ENCODE assay signal across 11 cellular contexts in the genomic region with DNA sequence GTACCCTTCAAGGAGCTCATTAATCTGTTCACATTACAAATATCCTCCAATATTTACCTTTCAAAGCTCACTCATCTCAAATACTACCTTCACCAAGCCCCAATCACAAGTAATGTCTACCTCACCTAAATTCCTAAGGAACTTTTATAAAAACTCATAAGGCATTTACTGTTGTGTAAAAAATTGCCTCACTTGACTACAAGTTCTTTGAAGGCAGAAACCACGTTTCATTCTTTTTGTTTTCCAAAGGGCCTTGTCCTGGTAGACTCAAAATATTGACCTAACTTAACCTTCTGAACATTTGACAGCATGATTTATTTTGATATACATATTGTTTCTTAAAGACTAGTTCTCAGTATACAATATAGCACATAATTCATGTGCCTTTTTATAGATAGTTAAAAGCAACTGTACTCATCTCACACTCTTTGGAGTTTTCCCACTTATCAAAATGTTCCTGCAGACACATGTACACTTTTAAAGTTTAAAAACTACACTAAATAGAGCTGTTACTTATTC. TPM values are rescaled to one million over a fixed set of nuclear protein-coding genes. Genes with fewer than 3 reads are reported as not detected.
DNase-seq lines count a peak whose midpoint lies in the region; ATAC-seq and TF ChIP-seq lines count a peak whose summit lies in the region.
"Had no signal": no experiment of that assay in that cellular context is flagged by ENCODE, and none has a peak within 500 bp of the region (broad histone marks: within the 10 kb centered on the region; RNA-seq: fewer than 3 reads in every experiment).

No MANE protein-coding gene starts in this region.

- H3K4me1 ChIP-seq in vagina = peaks cover 54% of the 10 kb centered on the region

- peak overlapping the region; percentile 88 for H3K4me3 ChIP-seq in fibroblast of villous mesenchyme (ENCODE audit: low read depth, low read length)
- H3K4me3 ChIP-seq in vagina = no peak overlapping the region

- peak; percentile 20 for DNase-seq in activated CD4-positive, alpha-beta T cell treated with anti-CD3 and anti-CD28 coated beads, Interleukin-2, amount 10 ng/mL, durations not matched to agents 24 days and 14 days
- DNase-seq in activated CD4-positive, alpha-beta T cell treated with anti-CD3 and anti-CD28 coated beads for 4 hours = no peak
- DNase-seq in T-helper 17 cell = no peak
- DNase-seq in fibroblast of villous mesenchyme (ENCODE audit: low read depth) = no peak
- DNase-seq in stimulated activated naive CD8-positive, alpha-beta T cell treated with anti-CD3 and anti-CD28 coated beads, Interleukin-15, amount 100 ng/mL, for 72 hours = no peak
- no peak for DNase-seq in vagina (ENCODE audit: extremely low spot score in 2 of 2)
- no peak for DNase-seq in NCI-H226
- DNase-seq in ureter (ENCODE audit: low spot score) = no peak
- DNase-seq: activated B cell treated with CpG ODN at 0.5 μM for 24 hours, NCI-H146 had no signal

- intact Hi-C loops in activated CD4-positive, alpha-beta T cell treated with anti-CD3 and anti-CD28 coated beads, Interleukin-2, amount 10 ng/mL, durations not matched to agents 24 days and 14 days (cut with micrococcal nuclease) = loop anchor here (5.0 kb wide), 2 partner anchors 195 to 355 kb away; no protein-coding TSS in a partner anchor
- intact Hi-C loops in vagina (cut with DNase I) = loop anchor here (5.0 kb wide), 1 partner anchor 75 kb away; a partner anchor contains a TSS

- no peaks in the 10 kb centered on the region for H3K9me3 ChIP-seq in T-helper 17 cell (ENCODE audit: control insufficient read depth, low read length, poor library complexity, severe bottlenecking)
- H3K9me3 ChIP-seq in vagina = no peaks in the 10 kb centered on the region

- H3K36me3 Mint-ChIP-seq in activated CD4-positive, alpha-beta T cell treated with anti-CD3 and anti-CD28 coated beads, Interleukin-2, amount 10 ng/mL, durations not matched to agents 24 days and 14 days (ENCODE audit: low read depth) = peaks cover 6% of the 10 kb centered on the region
- H3K36me3 Mint-ChIP-seq in T-helper 17 cell (ENCODE audit: low read depth) = peaks cover 2% of the 10 kb centered on the region

- H3K36me3 ChIP-seq in vagina = no peaks in the 10 kb centered on the region

- ATAC-seq in T-helper 17 cell = no peak
- ATAC-seq in stimulated activated naive CD8-positive, alpha-beta T cell treated with anti-CD3 and anti-CD28 coated beads, Interleukin-15, amount 100 ng/mL, for 72 hours = no peak

- H3K4me3 Mint-ChIP-seq in activated CD4-positive, alpha-beta T cell treated with anti-CD3 and anti-CD28 coated beads, Interleukin-2, amount 10 ng/mL, durations not matched to agents 24 days and 14 days = peak overlapping the region; percentile 44
- peak overlapping the region; percentile 47 for H3K4me3 Mint-ChIP-seq in T-helper 17 cell
- peak overlapping the region; percentile 44 to 52 for H3K4me3 Mint-ChIP-seq in stimulated activated naive CD8-positive, alpha-beta T cell treated with anti-CD3 and anti-CD28 coated beads, Interleukin-15, amount 100 ng/mL, for 72 hours

- peaks cover 1% of the 10 kb centered on the region for H3K27me3 Mint-ChIP-seq in activated CD4-positive, alpha-beta T cell treated with anti-CD3 and anti-CD28 coated beads, Interleukin-2, amount 10 ng/mL, durations not matched to agents 24 days and 14 days
- no peaks in the 10 kb centered on the region for H3K27me3 Mint-ChIP-seq in T-helper 17 cell
- H3K27me3 Mint-ChIP-seq in stimulated activated naive CD8-positive, alpha-beta T cell treated with anti-CD3 and anti-CD28 coated beads, Interleukin-15, amount 100 ng/mL, for 72 hours = no peaks in the 10 kb centered on the region

- H3K27ac Mint-ChIP-seq in activated CD4-positive, alpha-beta T cell treated with anti-CD3 and anti-CD28 coated beads, Interleukin-2, amount 10 ng/mL, durations not matched to agents 24 days and 14 days = no peak overlapping the region
- H3K27ac Mint-ChIP-seq in T-helper 17 cell = peak overlapping the region; percentile 94
- H3K27ac Mint-ChIP-seq in stimulated activated naive CD8-positive, alpha-beta T cell treated with anti-CD3 and anti-CD28 coated beads, Interleukin-15, amount 100 ng/mL, for 72 hours = peak overlapping the region in 1 of 2 donors; percentile 13
- H3K27ac Mint-ChIP-seq: activated B cell treated with CpG ODN at 0.5 μM for 24 hours had no signal

- H3K27me3 ChIP-seq in vagina = no peaks in the 10 kb centered on the region

- H3K4me1 Mint-ChIP-seq in activated CD4-positive, alpha-beta T cell treated with anti-CD3 and anti-CD28 coated beads, Interleukin-2, amount 10 ng/mL, durations not matched to agents 24 days and 14 days = peaks cover 27% of the 10 kb centered on the region
- H3K4me1 Mint-ChIP-seq in T-helper 17 cell = peaks cover 35% of the 10 kb centered on the region
- peaks cover 37% of the 10 kb centered on the region for H3K4me1 Mint-ChIP-seq in stimulated activated naive CD8-positive, alpha-beta T cell treated with anti-CD3 and anti-CD28 coated beads, Interleukin-15, amount 100 ng/mL, for 72 hours

- no peak for TF ChIP-seq POLR2A in vagina (IDR thresholded peaks at IDR 0.05)

- TF ChIP-seq CTCF in fibroblast of villous mesenchyme (IDR thresholded peaks at IDR 0.05; ENCODE audit: insufficient read depth, low read depth, low read length) (no peak), vagina (IDR thresholded peaks at IDR 0.05) (no peak)

- no peaks in the 10 kb centered on the region for H3K9me3 Mint-ChIP-seq in activated CD4-positive, alpha-beta T cell treated with anti-CD3 and anti-CD28 coated beads, Interleukin-2, amount 10 ng/mL, durations not matched to agents 24 days and 14 days
- H3K9me3 Mint-ChIP-seq in stimulated activated naive CD8-positive, alpha-beta T cell treated with anti-CD3 and anti-CD28 coated beads, Interleukin-15, amount 100 ng/mL, for 72 hours = no peaks in the 10 kb centered on the region
- H3K9me3 Mint-ChIP-seq: activated B cell treated with CpG ODN at 0.5 μM for 24 hours had no signal

- no peak overlapping the region for H3K27ac ChIP-seq in vagina
- H3K27ac ChIP-seq: epithelial cell of prostate had no signal

RNA-seq across cellular contexts. Expression of a gene that starts 2.5 kb away (rescaled TPM):
- total RNA-seq in activated CD4-positive, alpha-beta T cell treated with anti-CD3 and anti-CD28 coated beads, Interleukin-2, amount 10 ng/mL, durations not matched to agents 24 days and 14 days = 39.9 and 47.4 TPM in 2 replicates
- total RNA-seq in T-helper 17 cell (10 to 100 TPM; 59.1 to 66.9 TPM), fibroblast of villous mesenchyme (79.2 and 120 TPM in 2 replicates), vagina (65.3 TPM), ureter (63.7 TPM)

RNA-seq across cellular contexts. Expression of a gene that starts 22.3 kb away (rescaled TPM):
- 7.5 and 7.6 TPM in 2 replicates for total RNA-seq in activated CD4-positive, alpha-beta T cell treated with anti-CD3 and anti-CD28 coated beads, Interleukin-2, amount 10 ng/mL, durations not matched to agents 24 days and 14 days
- total RNA-seq in T-helper 17 cell (10 to 100 TPM; 11.8 to 14.7 TPM), fibroblast of villous mesenchyme (10.0 and 16.8 TPM in 2 replicates), vagina (10.8 TPM), ureter (19.4 TPM)
